ENCODE assay signal across 1 cellular context in genomic region chr1:211830330-211831142, GRCh38.
TF ChIP-seq lines count a peak whose summit lies in the region.

Gene LPGAT1 (minus strand): TSS chr1:211830763. CDS start chr1:211829296, 1,467 bp downstream.

TF ChIP-seq in HepG2, 621 proteins besides CTCF, POLR2A, EP300 and RAD21 (continued from another document and continues in another):
- TF ChIP-seq ZNF562 (CRISPR knock-in tag; IDR thresholded peaks at IDR 0.05; ENCODE audit: borderline replicate concordance) (no peak), ARNT (IDR thresholded peaks at IDR 0.05) (no peak), THRA (CRISPR knock-in tag; IDR thresholded peaks at IDR 0.05; ENCODE audit: borderline replicate concordance) (no peak), ZNF235 (CRISPR knock-in tag; IDR thresholded peaks at IDR 0.05; ENCODE audit: borderline replicate concordance) (no peak), MIER3 (CRISPR knock-in tag; IDR thresholded peaks at IDR 0.05; ENCODE audit: borderline replicate concordance) (no peak), PBX3 (CRISPR knock-in tag; IDR thresholded peaks at IDR 0.05; ENCODE audit: borderline replicate concordance) (no peak), ZFP91 (CRISPR knock-in tag; IDR thresholded peaks at IDR 0.05; ENCODE audit: borderline replicate concordance) (peak; percentile 55), LRRFIP1 (CRISPR knock-in tag; conservative IDR thresholded peaks at IDR 0.05) (no peak), ASH2L (IDR thresholded peaks at IDR 0.05; ENCODE audit: insufficient read length, low read depth, low read length) (peak; percentile 44), ZMYM4 (CRISPR knock-in tag; IDR thresholded peaks at IDR 0.05) (peak; percentile 37), POGZ (CRISPR knock-in tag; IDR thresholded peaks at IDR 0.05) (peak; percentile 79), BRD4 (CRISPR knock-in tag; IDR thresholded peaks at IDR 0.05) (0 out of 2 replicates have a peak, but pooled peaks have one; percentile 33), HMGXB4 (CRISPR knock-in tag; IDR thresholded peaks at IDR 0.05; ENCODE audit: borderline replicate concordance in 1 of 2, low read depth in 1 of 2) (peak; percentile 94 to 95), ZNF274 (CRISPR knock-in tag; IDR thresholded peaks at IDR 0.05) (peak; percentile 23; the same call in 1 of the 2 replicates), ZNF746 (CRISPR knock-in tag; IDR thresholded peaks at IDR 0.05) (no peak), ZSCAN25 (CRISPR knock-in tag; IDR thresholded peaks at IDR 0.05) (peak; percentile 99), ZSCAN30 (CRISPR knock-in tag; IDR thresholded peaks at IDR 0.05) (0 out of 2 replicates have a peak, but pooled peaks have one; percentile 36), MAX (IDR thresholded peaks at IDR 0.05) (peak; percentile 41; the same call in 1 of the 2 replicates), SALL1 (CRISPR knock-in tag; IDR thresholded peaks at IDR 0.05) (peak; percentile 58), YY1 (IDR thresholded peaks at IDR 0.05; ENCODE audit: insufficient read depth, insufficient replicate concordance, low read depth, low read length) (peak; percentile 64), ZNF563 (CRISPR knock-in tag; IDR thresholded peaks at IDR 0.05) (0 out of 2 replicates have a peak, but pooled peaks have one; percentile 48), ZNF770 (CRISPR knock-in tag; IDR thresholded peaks at IDR 0.05) (peak; percentile 20; the same call in 1 of the 2 replicates), CBX1 (IDR thresholded peaks at IDR 0.05; ENCODE audit: low read depth) (no peak), THAP7 (CRISPR knock-in tag; IDR thresholded peaks at IDR 0.05) (0 out of 2 replicates have a peak, but pooled peaks have one; percentile 57), ZGPAT (CRISPR knock-in tag; IDR thresholded peaks at IDR 0.05) (peak; percentile 49; the same call in 1 of the 2 replicates), ZNF574 (CRISPR knock-in tag; IDR thresholded peaks at IDR 0.05) (peak; percentile 63), CSRNP2 (CRISPR knock-in tag; conservative IDR thresholded peaks at IDR 0.05; ENCODE audit: low read depth) (no peak), GABPA (IDR thresholded peaks at IDR 0.05; ENCODE audit: low read depth, low read length) (no peak), GABPA (CRISPR knock-in tag; IDR thresholded peaks at IDR 0.05; ENCODE audit: low read depth) (no peak), HNRNPLL (IDR thresholded peaks at IDR 0.05; ENCODE audit: low read depth, low read length, poor library complexity, severe bottlenecking) (peak; percentile 49), CREB3 (CRISPR knock-in tag; IDR thresholded peaks at IDR 0.05) (no peak), SUZ12 (IDR thresholded peaks at IDR 0.05; ENCODE audit: low read depth, low read length) (no peak), FOXC1 (CRISPR knock-in tag; IDR thresholded peaks at IDR 0.05; ENCODE audit: borderline replicate concordance) (peak; percentile 73; the same call in 1 of the 2 replicates), ZNF607 (CRISPR knock-in tag; IDR thresholded peaks at IDR 0.05; ENCODE audit: borderline replicate concordance) (0 out of 2 replicates have a peak, but pooled peaks have one; percentile 24), KDM2A (CRISPR knock-in tag; IDR thresholded peaks at IDR 0.05; ENCODE audit: borderline replicate concordance, low read depth) (peak; percentile 79), KDM4B (CRISPR knock-in tag; IDR thresholded peaks at IDR 0.05) (0 out of 2 replicates have a peak, but pooled peaks have one; percentile 18), HNRNPK (IDR thresholded peaks at IDR 0.05; ENCODE audit: low read depth, low read length, poor library complexity, severe bottlenecking) (peak; percentile 27), DNMT1 (CRISPR knock-in tag; IDR thresholded peaks at IDR 0.05) (no peak), SKI (IDR thresholded peaks at IDR 0.05; ENCODE audit: partially characterized antibody) (peak; percentile 25), GPN1 (CRISPR knock-in tag; IDR thresholded peaks at IDR 0.05; ENCODE audit: borderline replicate concordance) (no peak), MIXL1 (CRISPR knock-in tag; IDR thresholded peaks at IDR 0.05) (peak; percentile 31; the same call in 1 of the 2 replicates), ZFP37 (CRISPR knock-in tag; IDR thresholded peaks at IDR 0.05; ENCODE audit: borderline replicate concordance) (no peak)
